8 cellular contexts compared by ENCODE assay signal in genomic region chrX:15335135-15336022, GRCh38. TPM values are rescaled to one million over a fixed set of nuclear protein-coding genes. Genes with fewer than 3 reads are reported as not detected.
DNase-seq lines count a peak whose midpoint lies in the region; ATAC-seq and TF ChIP-seq lines count a peak whose summit lies in the region.

TSS of gene PIGA (minus strand) at chrX:15335523. CDS start at chrX:15331930, 3,593 bp downstream.

- peak; percentile 14 to 41 for TF ChIP-seq RAD21 in liver (IDR thresholded peaks at IDR 0.05)

- TF ChIP-seq CTCF in C4-2B (conservative IDR thresholded peaks at IDR 0.05), result no peak
- no peak for TF ChIP-seq CTCF in liver (IDR thresholded peaks at IDR 0.05; ENCODE audit: low read depth, low read length, missing input control)

- peaks cover 0 to 2% (median 0%) of the 10 kb centered on the region in 4 donors for H3K27me3 ChIP-seq in liver (ENCODE audit: control insufficient read depth in 4 of 4, insufficient read depth in 4 of 4, low read length in 3 of 4)

- H3K4me3 ChIP-seq in liver (ENCODE audit: low read depth in 1 of 3, low read length in 3 of 3), result peak within 1 kb of the TSS; percentile 79 to 90 (median 87)

- H3K4me1 ChIP-seq in liver (ENCODE audit: control insufficient read depth in 4 of 4, insufficient read depth in 4 of 4, low read length in 3 of 4), result peaks cover 0 to 5% (median 0%) of the 10 kb centered on the region in 4 donors

- under 1% methylated on average over 72 of the region's 72 CpGs for WGBS in liver

- H3K36me3 ChIP-seq in liver (ENCODE audit: control insufficient read depth in 4 of 4, insufficient read depth in 3 of 4, low read depth in 1 of 4, low read length in 3 of 4), result peaks cover 0 to 4% (median 0%) of the 10 kb centered on the region in 4 donors

- DNase-seq in NCI-H774 (lab: John Stamatoyannopoulos, UW), result peak; percentile 92
- DNase-seq in activated CD4-positive, alpha-beta T cell treated with anti-CD3 and anti-CD28 coated beads, Interleukin-2, amount 50 U/mL, for 4 hours, result peak; percentile 82 to 85
- peak; percentile 94 to 97 for DNase-seq in dermis microvascular lymphatic vessel endothelial cell (ENCODE audit: low read depth in 2 of 2)
- peak; percentile 90 for DNase-seq in stimulated activated CD4-positive, alpha-beta T cell treated with anti-CD3 and anti-CD28 coated beads, Interleukin-4, amount 100 ng/mL, for 24 hours

- ATAC-seq in GM19395 (IDR thresholded peaks at IDR 0.05; ENCODE audit: unreplicated experiment) (peak; percentile 99), HG03565 (IDR thresholded peaks at IDR 0.05; ENCODE audit: unreplicated experiment) (peak; percentile 96)

- H3K27ac ChIP-seq in C4-2B (peak within 1 kb of the TSS; percentile 81), liver (ENCODE audit: low read depth in 1 of 2, low read length in 2 of 2) (peak within 1 kb of the TSS; percentile 89 to 92)

- H3K9me3 ChIP-seq in liver (ENCODE audit: control insufficient read depth in 4 of 4, low read length in 3 of 4), result no peaks in the 10 kb centered on the region

- H3K9ac ChIP-seq in liver (ENCODE audit: low read depth in 1 of 2, low read length in 2 of 2), result peak within 1 kb of the TSS; percentile 88 to 90

TF ChIP-seq in liver, 16 proteins besides CTCF, POLR2A, EP300 and RAD21:
- TF ChIP-seq REST (IDR thresholded peaks at IDR 0.05) (peak; percentile 89), ATF3 (IDR thresholded peaks at IDR 0.05) (no peak), JUND (IDR thresholded peaks at IDR 0.05) (peak; percentile 40 to 46), GABPA (IDR thresholded peaks at IDR 0.05 in 1 of 2, conservative IDR thresholded peaks at IDR 0.05 in 1 of 2) (peak in 1 of 2 donors; percentile 64), ZBTB33 (IDR thresholded peaks at IDR 0.05) (peak; percentile 61), NR2F2 (IDR thresholded peaks at IDR 0.05) (no peak), EGR1 (IDR thresholded peaks at IDR 0.05; ENCODE audit: low read depth in 2 of 2) (no peak), HNF4G (IDR thresholded peaks at IDR 0.05) (no peak), RXRA (IDR thresholded peaks at IDR 0.05) (peak; percentile 15 to 44), FOXA1 (IDR thresholded peaks at IDR 0.05) (peak; percentile 12), SP1 (IDR thresholded peaks at IDR 0.05) (peak; percentile 75), HNF4A (conservative IDR thresholded peaks at IDR 0.05) (peak in 1 of 2 donors; percentile 13), TAF1 (conservative IDR thresholded peaks at IDR 0.05) (peak; percentile 81), YY1 (IDR thresholded peaks at IDR 0.05) (peak; percentile 97), FOXA2 (IDR thresholded peaks at IDR 0.05) (no peak), MAX (IDR thresholded peaks at IDR 0.05) (no peak)

RNA-seq across cellular contexts. Expression of gene PIGA, which starts in this region (rescaled TPM):
- total RNA-seq in dermis microvascular lymphatic vessel endothelial cell, result 7.6 and 8.2 TPM in 2 replicates
- 1 to 10 TPM; 7.9 to 8.7 TPM for total RNA-seq in liver
- polyA plus RNA-seq in liver, result 1 to 10 TPM; 3.0 to 3.3 TPM

Comparison
In these comparisons a context has a peak if more than half of its experiments do, and no peak if none do; other contexts are left out.
1. Peak in every context shown above with its lines: DNase-seq, ATAC-seq, H3K4me3 ChIP-seq and H3K27ac ChIP-seq.